In the genomic region with DNA sequence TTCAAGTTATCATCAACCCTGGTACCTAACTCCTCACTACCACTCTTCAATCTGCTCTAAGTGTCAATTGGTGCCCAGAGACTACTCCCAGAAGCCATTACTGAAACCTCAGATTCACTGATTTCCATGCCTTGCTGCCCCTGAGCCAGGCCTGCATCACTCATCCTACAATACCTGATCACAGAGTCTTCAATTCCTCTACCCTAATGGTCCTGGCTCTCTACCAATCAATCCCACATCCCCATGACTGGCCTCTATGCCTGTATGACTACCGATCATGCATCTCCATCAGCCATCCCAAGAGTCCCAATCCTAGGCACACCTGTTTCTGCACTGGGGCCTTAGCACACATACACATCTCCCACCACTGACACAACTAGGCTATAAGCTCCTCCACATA, we compare ENCODE assay signal across 20 cellular contexts. TPM values are rescaled to one million over a fixed set of nuclear protein-coding genes. Genes with fewer than 3 reads are reported as not detected.
DNase-seq lines count a peak whose midpoint lies in the region; ATAC-seq and TF ChIP-seq lines count a peak whose summit lies in the region.
"Had no signal": no experiment of that assay in that cellular context is flagged by ENCODE, and none has a peak within 500 bp of the region (broad histone marks: within the 10 kb centered on the region; RNA-seq: fewer than 3 reads in every experiment).

No MANE protein-coding gene starts in this region.

- H3K79me2 ChIP-seq in mammary epithelial cell (ENCODE audit: insufficient read depth, low read length) (peaks cover 42% of the 10 kb centered on the region), Karpas-422 (ENCODE audit: low read length) (peaks cover 71% of the 10 kb centered on the region)

- H4K20me1 ChIP-seq in mammary epithelial cell (ENCODE audit: insufficient read depth, low read length) (no peaks in the 10 kb centered on the region), Karpas-422 (ENCODE audit: insufficient read depth, low read depth, low read length) (no peaks in the 10 kb centered on the region)

- H3K27me3 Mint-ChIP-seq in MCF 10A (ENCODE audit: insufficient read depth, unreplicated experiment) = no peaks in the 10 kb centered on the region
- H3K27me3 Mint-ChIP-seq in central memory CD8-positive, alpha-beta T cell = no peaks in the 10 kb centered on the region
- no peaks in the 10 kb centered on the region for H3K27me3 Mint-ChIP-seq in activated CD8-positive, alpha-beta T cell treated with anti-CD3 and anti-CD28 coated beads, Interleukin-2, amount 10 ng/mL, durations not matched to agents 7 days and 5 days (ENCODE audit: low read depth)
- H3K27me3 Mint-ChIP-seq: progenitor cell of endocrine pancreas had no signal

- peaks cover 29% of the 10 kb centered on the region for H3K4me1 Mint-ChIP-seq in MCF 10A (ENCODE audit: insufficient read depth, unreplicated experiment)
- H3K4me1 Mint-ChIP-seq in central memory CD8-positive, alpha-beta T cell = peaks cover 68% of the 10 kb centered on the region
- peaks cover 47% of the 10 kb centered on the region for H3K4me1 Mint-ChIP-seq in stimulated activated effector memory CD8-positive, alpha-beta T cell treated with anti-CD3 and anti-CD28 coated beads, Interleukin-12 subunit alpha, Interleukin-12 subunit beta, amount 100 ng/mL, for 72 hours
- peaks cover 38% of the 10 kb centered on the region for H3K4me1 Mint-ChIP-seq in activated CD8-positive, alpha-beta T cell treated with anti-CD3 and anti-CD28 coated beads, Interleukin-2, amount 10 ng/mL, durations not matched to agents 7 days and 5 days (ENCODE audit: low read depth)

- dilution Hi-C loops in mammary epithelial cell (cut with HindIII; ENCODE audit: low sequenced_read_pairs) = no loop called here

- no peak overlapping the region for H3K27ac Mint-ChIP-seq in MCF 10A (ENCODE audit: low read depth, unreplicated experiment)
- H3K27ac Mint-ChIP-seq in central memory CD8-positive, alpha-beta T cell (ENCODE audit: low read depth) = peak overlapping the region; percentile 100
- no peak overlapping the region for H3K27ac Mint-ChIP-seq in stimulated activated effector memory CD8-positive, alpha-beta T cell treated with anti-CD3 and anti-CD28 coated beads, Interleukin-12 subunit alpha, Interleukin-12 subunit beta, amount 100 ng/mL, for 72 hours
- H3K27ac Mint-ChIP-seq in activated CD8-positive, alpha-beta T cell treated with anti-CD3 and anti-CD28 coated beads, Interleukin-2, amount 10 ng/mL, durations not matched to agents 7 days and 5 days = no peak overlapping the region
- H3K27ac Mint-ChIP-seq: CD14-positive monocyte, progenitor cell of endocrine pancreas had no signal

- CTCF ChIA-PET in mammary epithelial cell (lab: Charles Lee; ENCODE audit: low non-redundant PET) = no interaction called here
- CTCF ChIA-PET in MCF 10A (lab: Yijun Ruan, JAX) = no interaction called here
- CTCF ChIA-PET in activated CD8-positive, alpha-beta T cell treated with anti-CD3 and anti-CD28 coated beads, Interleukin-2, amount 10 ng/mL, durations not matched to agents 7 days and 5 days (lab: Charles Lee) = no interaction called here

- H2AFZ ChIP-seq in mammary epithelial cell (ENCODE audit: low read depth, low read length) (no peak overlapping the region), Karpas-422 (ENCODE audit: low read length) (no peak overlapping the region)

- H3K27ac ChIP-seq in mammary epithelial cell (ENCODE audit: insufficient read depth, low read depth, low read length) (no peak overlapping the region), Karpas-422 (ENCODE audit: low read length) (peak overlapping the region; percentile 21; the same call in 1 of the 2 replicates), testis (no peak overlapping the region)
- H3K27ac ChIP-seq: stomach, tibial nerve had no signal

- no peak overlapping the region for H3K4me3 Mint-ChIP-seq in MCF 10A (ENCODE audit: unreplicated experiment)
- peak overlapping the region; percentile 14 for H3K4me3 Mint-ChIP-seq in central memory CD8-positive, alpha-beta T cell
- H3K4me3 Mint-ChIP-seq in stimulated activated effector memory CD8-positive, alpha-beta T cell treated with anti-CD3 and anti-CD28 coated beads, Interleukin-12 subunit alpha, Interleukin-12 subunit beta, amount 100 ng/mL, for 72 hours = peak overlapping the region; percentile 100
- H3K4me3 Mint-ChIP-seq in activated CD8-positive, alpha-beta T cell treated with anti-CD3 and anti-CD28 coated beads, Interleukin-2, amount 10 ng/mL, durations not matched to agents 7 days and 5 days = no peak overlapping the region
- H3K4me3 Mint-ChIP-seq: CD14-positive monocyte had no signal

- intact Hi-C loops in mammary epithelial cell (cut with micrococcal nuclease) = no loop called here
- intact Hi-C loops in MCF 10A (cut with micrococcal nuclease) = no loop called here
- intact Hi-C loops in testis (cut with DNase I; ENCODE audit: low total_unique reads) = no loop called here

- H3K36me3 Mint-ChIP-seq in MCF 10A (ENCODE audit: insufficient read depth, unreplicated experiment) = peaks cover 27% of the 10 kb centered on the region
- peaks cover 28% of the 10 kb centered on the region for H3K36me3 Mint-ChIP-seq in central memory CD8-positive, alpha-beta T cell (ENCODE audit: insufficient read depth)
- peaks cover 50% of the 10 kb centered on the region for H3K36me3 Mint-ChIP-seq in stimulated activated effector memory CD8-positive, alpha-beta T cell treated with anti-CD3 and anti-CD28 coated beads, Interleukin-12 subunit alpha, Interleukin-12 subunit beta, amount 100 ng/mL, for 72 hours
- H3K36me3 Mint-ChIP-seq in activated CD8-positive, alpha-beta T cell treated with anti-CD3 and anti-CD28 coated beads, Interleukin-2, amount 10 ng/mL, durations not matched to agents 7 days and 5 days (ENCODE audit: low read depth) = peaks cover 36% of the 10 kb centered on the region

- BruUV-seq in mammary epithelial cell (replicated peaks; lab: Mats Ljungman, UMichigan) (no TSS peak), MCF 10A (replicated peaks; lab: Mats Ljungman, UMichigan) (no TSS peak)

- DNase-seq in mammary epithelial cell (no peak), MCF 10A (ENCODE audit: unreplicated experiment) (no peak), Karpas-422 (no peak), testis (no peak), NCI-H1105 (lab: John Stamatoyannopoulos, UW) (no peak)
- no peak for DNase-seq in central memory CD8-positive, alpha-beta T cell (ENCODE audit: low spot score in 2 of 2)
- DNase-seq in stimulated activated effector memory CD8-positive, alpha-beta T cell treated with anti-CD3 and anti-CD28 coated beads, Interleukin-12 subunit alpha, Interleukin-12 subunit beta, amount 100 ng/mL, for 72 hours (ENCODE audit: low spot score in 2 of 2) = no peak
- no peak for DNase-seq in activated CD8-positive, alpha-beta T cell treated with anti-CD3 and anti-CD28 coated beads, Interleukin-2, amount 10 ng/mL, durations not matched to agents 7 days and 5 days
- DNase-seq: activated CD4-positive, alpha-beta T cell treated with anti-CD3 and anti-CD28 coated beads, Interleukin-2, amount 50 U/mL, for 48 hours; activated naive CD4-positive, alpha-beta T cell; anterior cingulate cortex; GF-D8; islet precursor cell; NCI-H1694 treated with DMSO at 0.1 percent for 48 hours; RPMI8226; stomach; T-helper 9 cell had no signal

- TF ChIP-seq POLR2A in testis (IDR thresholded peaks at IDR 0.05) = no peak

- POLR2A ChIA-PET in MCF 10A (lab: Yijun Ruan, JAX) = no interaction called here
- POLR2A ChIA-PET in activated CD8-positive, alpha-beta T cell treated with anti-CD3 and anti-CD28 coated beads, Interleukin-2, amount 10 ng/mL, durations not matched to agents 7 days and 5 days (lab: Charles Lee) = interaction anchor here (0.5 kb wide), 1 partner anchor 128 kb away, joined by 3 read pairs; no protein-coding TSS in a partner anchor

- no peak for TF ChIP-seq CTCF in mammary epithelial cell (conservative IDR thresholded peaks at IDR 0.05 in 1 of 2, IDR thresholded peaks at IDR 0.05 in 1 of 2; ENCODE audit: extremely low read depth in 1 of 2, insufficient read depth in 1 of 2, low read depth in 1 of 2, low read length in 2 of 2)
- no peak for TF ChIP-seq CTCF in MCF 10A (IDR thresholded peaks at IDR 0.05; ENCODE audit: unreplicated experiment)
- TF ChIP-seq CTCF in testis (IDR thresholded peaks at IDR 0.05) = no peak

- peak overlapping the region; percentile 5 for H3K4me2 ChIP-seq in mammary epithelial cell (ENCODE audit: insufficient read depth, low read depth, low read length)
- peak overlapping the region; percentile 74 for H3K4me2 ChIP-seq in Karpas-422 (ENCODE audit: low read depth, low read length, poor library complexity, severe bottlenecking)

- H3K4me1 ChIP-seq in mammary epithelial cell (ENCODE audit: insufficient read depth, low read length) (peaks cover 3% of the 10 kb centered on the region), Karpas-422 (ENCODE audit: low read length) (peaks cover 22% of the 10 kb centered on the region), testis (no peaks in the 10 kb centered on the region)

- no peaks in the 10 kb centered on the region; the same call in 1 of the 2 replicates for H3K9me2 ChIP-seq in Karpas-422 (replicated peaks; ENCODE audit: insufficient read depth, low read length)

- H3K9me3 ChIP-seq in mammary epithelial cell (replicated peaks; ENCODE audit: insufficient read depth, low read length) = no peaks in the 10 kb centered on the region
- H3K9me3 ChIP-seq in Karpas-422 (ENCODE audit: low read length) = no peaks in the 10 kb centered on the region; the same call in 1 of the 2 replicates
- no peaks in the 10 kb centered on the region for H3K9me3 ChIP-seq in testis
- H3K9me3 ChIP-seq: stomach, tibial nerve had no signal

- no peak overlapping the region for H3K4me3 ChIP-seq in mammary epithelial cell (replicated peaks in 1 of 3; ENCODE audit: insufficient read depth in 1 of 3, low read depth in 2 of 3, low read length in 3 of 3)
- H3K4me3 ChIP-seq in Karpas-422 (ENCODE audit: low read length) = peak overlapping the region; percentile 99
- H3K4me3 ChIP-seq in testis = no peak overlapping the region
- H3K4me3 ChIP-seq: stomach, tibial nerve had no signal

- no peak overlapping the region for H3K9ac ChIP-seq in mammary epithelial cell (ENCODE audit: insufficient read depth, low read length)
- H3K9ac ChIP-seq in Karpas-422 (ENCODE audit: low read length) = peak overlapping the region; percentile 97; the same call in 1 of the 2 replicates

- H3K36me3 ChIP-seq in mammary epithelial cell (ENCODE audit: insufficient read depth, low read length) (peaks cover 3% of the 10 kb centered on the region), Karpas-422 (ENCODE audit: insufficient read depth, low read length) (peaks cover 42% of the 10 kb centered on the region), testis (ENCODE audit: low read depth, missing control alignments) (no peaks in the 10 kb centered on the region)

- H3K9me3 Mint-ChIP-seq in MCF 10A (ENCODE audit: unreplicated experiment) = no peaks in the 10 kb centered on the region
- H3K9me3 Mint-ChIP-seq in central memory CD8-positive, alpha-beta T cell = no peaks in the 10 kb centered on the region
- peaks cover 2% of the 10 kb centered on the region for H3K9me3 Mint-ChIP-seq in stimulated activated effector memory CD8-positive, alpha-beta T cell treated with anti-CD3 and anti-CD28 coated beads, Interleukin-12 subunit alpha, Interleukin-12 subunit beta, amount 100 ng/mL, for 72 hours
- H3K9me3 Mint-ChIP-seq in activated CD8-positive, alpha-beta T cell treated with anti-CD3 and anti-CD28 coated beads, Interleukin-2, amount 10 ng/mL, durations not matched to agents 7 days and 5 days (ENCODE audit: insufficient read depth) = no peaks in the 10 kb centered on the region

- H3K27me3 ChIP-seq in mammary epithelial cell (ENCODE audit: insufficient read depth, low read length) (no peaks in the 10 kb centered on the region), Karpas-422 (ENCODE audit: low read length) (no peaks in the 10 kb centered on the region), testis (no peaks in the 10 kb centered on the region)
- H3K27me3 ChIP-seq: stomach, tibial nerve had no signal

- WGBS in mammary epithelial cell (ENCODE audit: low coverage, missing lambda C conversion rate) = 57% methylated on average over 1 of the region's 1 CpG
- WGBS in testis, 2 donors = 88 to 92% methylated on average over 1 of the region's 1 CpG

- in situ Hi-C loops in mammary epithelial cell (cut with MboI; ENCODE audit: low sequenced_read_pairs in 2 of 2) = no loop called here

- no peak for ATAC-seq in central memory CD8-positive, alpha-beta T cell (replicated peaks; ENCODE audit: extremely low read depth, poor library complexity, severe bottlenecking)
- ATAC-seq in stimulated activated effector memory CD8-positive, alpha-beta T cell treated with anti-CD3 and anti-CD28 coated beads, Interleukin-12 subunit alpha, Interleukin-12 subunit beta, amount 100 ng/mL, for 72 hours = no peak
- ATAC-seq in activated CD8-positive, alpha-beta T cell treated with anti-CD3 and anti-CD28 coated beads, Interleukin-2, amount 10 ng/mL, durations not matched to agents 7 days and 5 days = no peak

RNA-seq across cellular contexts. Expression of a gene that starts 2.5 kb away (rescaled TPM):
- total RNA-seq in mammary epithelial cell (10 to 100 TPM in 1 of 2 donors, 1 to 10 TPM in 1; 8.0 to 12.7 TPM), MCF 10A (2022) (7.1 and 7.3 TPM in 2 replicates), testis (10 to 100 TPM; 10.4 to 10.5 TPM)
- polyA plus RNA-seq in mammary epithelial cell (1.9 TPM), testis (ENCODE audit: insufficient read depth, low read depth, low replicate concordance) (2.5 TPM)
- polyA minus RNA-seq in mammary epithelial cell = 15.3 TPM
- 9.5 and 17.3 TPM in 2 replicates for total RNA-seq in Karpas-422 (2014; rRNA removed; shearing (Covaris generic); ENCODE audit: low replicate concordance)
- total RNA-seq in activated CD8-positive, alpha-beta T cell treated with anti-CD3 and anti-CD28 coated beads, Interleukin-2, amount 10 ng/mL, durations not matched to agents 7 days and 5 days = 10 to 100 TPM in 1 of 2 experiments, 1 to 10 TPM in 1; 9.5 to 10.4 TPM

Comparison
In these comparisons a context has a peak if more than half of its experiments do, and no peak if none do; other contexts are left out.
1. H3K4me3 Mint-ChIP-seq: peak in central memory CD8-positive, alpha-beta T cell (single experiment) and stimulated activated effector memory CD8-positive, alpha-beta T cell treated with anti-CD3 and anti-CD28 coated beads, Interleukin-12 subunit alpha, Interleukin-12 subunit beta, amount 100 ng/mL, for 72 hours (single experiment); none in MCF 10A (single experiment) and activated CD8-positive, alpha-beta T cell treated with anti-CD3 and anti-CD28 coated beads, Interleukin-2, amount 10 ng/mL, durations not matched to agents 7 days and 5 days (single experiment).